ENCODE assay signal across 1 cellular context in genomic region chr2:219645631-219646527, GRCh38.
TF ChIP-seq lines count a peak whose summit lies in the region.

No MANE protein-coding gene starts in this region.

TF ChIP-seq in K562, 482 proteins besides CTCF, POLR2A, EP300 and RAD21 (continued from another document and continues in another):
- TF ChIP-seq ATF3 (IDR thresholded peaks at IDR 0.05) (peak; percentile 71), ATF3 (CRISPR knock-in tag; conservative IDR thresholded peaks at IDR 0.05) (no peak), ZNF407 (IDR thresholded peaks at IDR 0.05; ENCODE audit: low read depth) (no peak), ZNF12 (CRISPR knock-in tag; IDR thresholded peaks at IDR 0.05) (no peak), ZEB2 (IDR thresholded peaks at IDR 0.05) (no peak), ZNF76 (CRISPR knock-in tag; IDR thresholded peaks at IDR 0.05; ENCODE audit: borderline replicate concordance) (no peak), ZNF384 (IDR thresholded peaks at IDR 0.05; ENCODE audit: low read depth, low read length) (peak; percentile 54; the same call in 1 of the 2 replicates), ZNF699 (CRISPR knock-in tag; IDR thresholded peaks at IDR 0.05; ENCODE audit: insufficient replicate concordance) (no peak), ZNF175 (CRISPR knock-in tag; IDR thresholded peaks at IDR 0.05; ENCODE audit: low read depth) (no peak), ZSCAN32 (CRISPR knock-in tag; IDR thresholded peaks at IDR 0.05) (no peak), MAFF (IDR thresholded peaks at IDR 0.05; ENCODE audit: low read length) (peak; percentile 90), RBM14 (IDR thresholded peaks at IDR 0.05; ENCODE audit: borderline replicate concordance, insufficient read depth, low read depth, low read length) (no peak), HDGF (IDR thresholded peaks at IDR 0.05) (no peak), ZNF449 (CRISPR knock-in tag; IDR thresholded peaks at IDR 0.05) (no peak), ZNF584 (CRISPR knock-in tag; IDR thresholded peaks at IDR 0.05; ENCODE audit: low read depth) (no peak), NFRKB (IDR thresholded peaks at IDR 0.05; ENCODE audit: low read depth) (no peak), RNF219 (CRISPR knock-in tag; IDR thresholded peaks at IDR 0.05) (no peak), ZNF740 (CRISPR knock-in tag; IDR thresholded peaks at IDR 0.05) (no peak), ZNF740 (tag; IDR thresholded peaks at IDR 0.05) (no peak), FOSL1 (tag; conservative IDR thresholded peaks at IDR 0.05) (peak; percentile 84), ZBTB40 (IDR thresholded peaks at IDR 0.05) (peak; percentile 91), ZBTB40 (CRISPR knock-in tag; IDR thresholded peaks at IDR 0.05) (peak; percentile 78; the same call in 1 of the 2 replicates), MAFK (IDR thresholded peaks at IDR 0.05; ENCODE audit: low read length) (peak; percentile 91), ZBTB33 (CRISPR knock-in tag; IDR thresholded peaks at IDR 0.05) (peak; percentile 51; the same call in 1 of the 2 replicates), FOXK2 (conservative IDR thresholded peaks at IDR 0.05 in 1 of 2, IDR thresholded peaks at IDR 0.05 in 1 of 2; ENCODE audit: low read depth in 2 of 2) (no peak), MBD1 (CRISPR knock-in tag; IDR thresholded peaks at IDR 0.05) (no peak), CCNT2 (IDR thresholded peaks at IDR 0.05; ENCODE audit: borderline replicate concordance, extremely low read depth, insufficient read length, low read depth, low read length) (no peak)
